ENCODE assay signal across 1 cellular context in genomic region chr5:151810449-151810848, GRCh38.
TF ChIP-seq lines count a peak whose summit lies in the region.

No MANE protein-coding gene starts in this region.

TF ChIP-seq in GM12878, 131 proteins besides CTCF, POLR2A, EP300 and RAD21:
- TF ChIP-seq JUNB (IDR thresholded peaks at IDR 0.05), result peak; percentile 47; the same call in 1 of the 2 replicates
- no peak for TF ChIP-seq MXI1 (IDR thresholded peaks at IDR 0.05; ENCODE audit: low read depth, low read length)
- no peak for TF ChIP-seq ATF3 (IDR thresholded peaks at IDR 0.05; ENCODE audit: borderline replicate concordance, extremely low read depth, low read depth, low read length)
- TF ChIP-seq YY1 (IDR thresholded peaks at IDR 0.05; ENCODE audit: low read depth, low read length), result no peak
